In the genomic region with DNA sequence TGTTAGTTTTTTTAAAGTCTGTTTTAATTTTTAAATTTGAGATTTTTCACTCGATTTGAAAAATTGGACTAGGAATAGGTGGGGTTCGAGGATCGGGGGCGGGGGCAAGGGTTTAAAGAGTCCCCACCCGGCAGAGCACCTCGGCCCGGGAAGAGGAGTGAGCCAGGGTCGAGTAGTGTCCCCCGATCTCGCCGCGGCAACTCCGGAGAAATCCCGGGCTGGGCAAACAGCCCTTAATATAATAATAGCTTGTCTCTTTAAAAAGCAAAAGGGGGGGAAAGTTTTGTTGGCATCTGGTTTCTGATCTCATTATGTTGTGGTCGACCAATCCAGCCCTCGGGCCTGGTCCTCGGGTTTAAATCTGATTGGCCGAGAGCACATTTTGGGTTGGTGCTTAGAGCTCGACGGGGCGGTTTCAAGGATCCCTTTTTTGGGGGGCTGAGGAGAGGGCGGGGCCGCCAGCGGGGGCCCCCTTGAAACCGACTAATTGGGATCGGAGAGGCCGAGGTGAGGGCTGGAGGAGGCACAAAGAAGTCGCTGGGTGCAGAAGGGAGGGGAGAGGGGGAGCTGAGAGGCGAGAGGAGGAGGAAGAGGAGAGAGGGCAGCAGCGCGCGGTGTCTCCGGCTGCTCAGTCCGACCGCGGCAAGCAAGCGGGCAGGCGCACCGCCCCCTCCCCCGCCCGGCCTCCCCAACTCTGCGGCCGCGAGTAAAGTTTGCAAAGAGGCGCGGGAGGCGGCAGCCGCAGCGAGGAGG, we compare ENCODE assay signal across 1 cellular context.
TF ChIP-seq lines count a peak whose summit lies in the region.

A gene (plus strand): TSS at position 631 of the 753 bp plus-strand sequence. CDS start 205 bp downstream, outside the sequence.

TF ChIP-seq in HEK293, 187 proteins besides CTCF, POLR2A, EP300 and RAD21 (continued from another document and continues in another):
- TF ChIP-seq, protein P1, sequence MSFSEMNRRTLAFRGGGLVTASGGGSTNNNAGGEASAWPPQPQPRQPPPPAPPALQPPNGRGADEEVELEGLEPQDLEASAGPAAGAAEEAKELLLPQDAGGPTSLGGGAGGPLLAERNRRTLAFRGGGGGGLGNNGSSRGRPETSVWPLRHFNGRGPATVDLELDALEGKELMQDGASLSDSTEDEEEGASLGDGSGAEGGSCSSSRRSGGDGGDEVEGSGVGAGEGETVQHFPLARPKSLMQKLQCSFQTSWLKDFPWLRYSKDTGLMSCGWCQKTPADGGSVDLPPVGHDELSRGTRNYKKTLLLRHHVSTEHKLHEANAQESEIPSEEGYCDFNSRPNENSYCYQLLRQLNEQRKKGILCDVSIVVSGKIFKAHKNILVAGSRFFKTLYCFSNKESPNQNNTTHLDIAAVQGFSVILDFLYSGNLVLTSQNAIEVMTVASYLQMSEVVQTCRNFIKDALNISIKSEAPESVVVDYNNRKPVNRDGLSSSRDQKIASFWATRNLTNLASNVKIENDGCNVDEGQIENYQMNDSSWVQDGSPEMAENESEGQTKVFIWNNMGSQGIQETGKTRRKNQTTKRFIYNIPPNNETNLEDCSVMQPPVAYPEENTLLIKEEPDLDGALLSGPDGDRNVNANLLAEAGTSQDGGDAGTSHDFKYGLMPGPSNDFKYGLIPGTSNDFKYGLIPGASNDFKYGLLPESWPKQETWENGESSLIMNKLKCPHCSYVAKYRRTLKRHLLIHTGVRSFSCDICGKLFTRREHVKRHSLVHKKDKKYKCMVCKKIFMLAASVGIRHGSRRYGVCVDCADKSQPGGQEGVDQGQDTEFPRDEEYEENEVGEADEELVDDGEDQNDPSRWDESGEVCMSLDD (tag by site-specific recombination; IDR thresholded peaks at IDR 0.05), result peak; percentile 99
- TF ChIP-seq ZNF24 (tag by site-specific recombination; IDR thresholded peaks at IDR 0.05) (peak; percentile 68; the same call in 1 of the 2 replicates), ZNF10 (tag by site-specific recombination; IDR thresholded peaks at IDR 0.05) (no peak), ZNF354C (tag by site-specific recombination; IDR thresholded peaks at IDR 0.05; ENCODE audit: borderline replicate concordance, low read depth) (no peak), ZNF112 (tag by site-specific recombination; IDR thresholded peaks at IDR 0.05) (no peak), ZNF121 (tag by site-specific recombination; IDR thresholded peaks at IDR 0.05) (no peak; the same call in 1 of the 2 replicates), ZNF292 (tag by site-specific recombination; IDR thresholded peaks at IDR 0.05; ENCODE audit: borderline replicate concordance, low read depth) (no peak), ZNF501 (tag by site-specific recombination; IDR thresholded peaks at IDR 0.05) (no peak), OSR2 (tag by site-specific recombination; IDR thresholded peaks at IDR 0.05) (no peak), ZBTB20 (tag by site-specific recombination; IDR thresholded peaks at IDR 0.05) (peak; percentile 51; the same call in 1 of the 2 replicates), ZFP69B (tag by site-specific recombination; IDR thresholded peaks at IDR 0.05) (peak; percentile 62), ZNF514 (tag by site-specific recombination; IDR thresholded peaks at IDR 0.05) (no peak), IKZF3 (tag by site-specific recombination; IDR thresholded peaks at IDR 0.05) (no peak), ZNF707 (tag by site-specific recombination; IDR thresholded peaks at IDR 0.05) (no peak), ZNF626 (tag by site-specific recombination; IDR thresholded peaks at IDR 0.05) (no peak), ZNF266 (tag by site-specific recombination; IDR thresholded peaks at IDR 0.05; ENCODE audit: low read depth) (no peak), MZF1 (tag by site-specific recombination; IDR thresholded peaks at IDR 0.05; ENCODE audit: borderline replicate concordance) (peak; percentile 64; the same call in 1 of the 2 replicates), ZNF571 (tag by site-specific recombination; IDR thresholded peaks at IDR 0.05) (no peak), ZNF830 (tag by site-specific recombination; IDR thresholded peaks at IDR 0.05; ENCODE audit: low read depth) (no peak), TCF7L2 (IDR thresholded peaks at IDR 0.05; ENCODE audit: borderline replicate concordance, low read depth, low read length) (no peak), ZNF555 (tag by site-specific recombination; conservative IDR thresholded peaks at IDR 0.05) (no peak), OVOL3 (tag by site-specific recombination; IDR thresholded peaks at IDR 0.05) (0 out of 2 replicates have a peak, but pooled peaks have one; percentile 28), ZFP37 (tag by site-specific recombination; IDR thresholded peaks at IDR 0.05) (no peak), MYNN (tag by site-specific recombination; IDR thresholded peaks at IDR 0.05; ENCODE audit: borderline replicate concordance) (0 out of 2 replicates have a peak, but pooled peaks have one; percentile 29), KLF1 (tag by site-specific recombination; IDR thresholded peaks at IDR 0.05) (peak; percentile 85), ZNF394 (tag by site-specific recombination; IDR thresholded peaks at IDR 0.05; ENCODE audit: borderline replicate concordance) (peak; percentile 42; the same call in 1 of the 2 replicates), ZNF623 (tag by site-specific recombination; IDR thresholded peaks at IDR 0.05) (0 out of 2 replicates have a peak, but pooled peaks have one; percentile 30), ZNF239 (tag by site-specific recombination; IDR thresholded peaks at IDR 0.05) (no peak), ZXDB (tag by site-specific recombination; IDR thresholded peaks at IDR 0.05) (peak; percentile 80), KLF16 (tag by site-specific recombination; IDR thresholded peaks at IDR 0.05) (peak; percentile 94), MEIS1 (CRISPR knock-in tag; IDR thresholded peaks at IDR 0.05; ENCODE audit: borderline replicate concordance) (no peak), ZNF677 (tag by site-specific recombination; IDR thresholded peaks at IDR 0.05) (no peak), ZNF548 (tag by site-specific recombination; IDR thresholded peaks at IDR 0.05) (no peak), GLI4 (tag by site-specific recombination; IDR thresholded peaks at IDR 0.05) (no peak)
- TF ChIP-seq, protein P2, sequence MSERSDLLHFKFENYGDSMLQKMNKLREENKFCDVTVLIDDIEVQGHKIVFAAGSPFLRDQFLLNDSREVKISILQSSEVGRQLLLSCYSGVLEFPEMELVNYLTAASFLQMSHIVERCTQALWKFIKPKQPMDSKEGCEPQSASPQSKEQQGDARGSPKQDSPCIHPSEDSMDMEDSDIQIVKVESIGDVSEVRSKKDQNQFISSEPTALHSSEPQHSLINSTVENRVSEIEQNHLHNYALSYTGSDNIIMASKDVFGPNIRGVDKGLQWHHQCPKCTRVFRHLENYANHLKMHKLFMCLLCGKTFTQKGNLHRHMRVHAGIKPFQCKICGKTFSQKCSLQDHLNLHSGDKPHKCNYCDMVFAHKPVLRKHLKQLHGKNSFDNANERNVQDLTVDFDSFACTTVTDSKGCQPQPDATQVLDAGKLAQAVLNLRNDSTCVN (tag by site-specific recombination; optimal IDR thresholded peaks at IDR 0.05), result peak; percentile 52
- TF ChIP-seq, protein P3, sequence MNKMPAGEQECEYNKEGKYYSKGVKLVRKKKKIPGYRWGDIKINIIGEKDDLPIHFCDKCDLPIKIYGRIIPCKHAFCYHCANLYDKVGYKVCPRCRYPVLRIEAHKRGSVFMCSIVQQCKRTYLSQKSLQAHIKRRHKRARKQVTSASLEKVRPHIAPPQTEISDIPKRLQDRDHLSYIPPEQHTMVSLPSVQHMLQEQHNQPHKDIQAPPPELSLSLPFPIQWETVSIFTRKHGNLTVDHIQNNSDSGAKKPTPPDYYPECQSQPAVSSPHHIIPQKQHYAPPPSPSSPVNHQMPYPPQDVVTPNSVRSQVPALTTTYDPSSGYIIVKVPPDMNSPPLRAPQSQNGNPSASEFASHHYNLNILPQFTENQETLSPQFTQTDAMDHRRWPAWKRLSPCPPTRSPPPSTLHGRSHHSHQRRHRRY (tag by site-specific recombination; IDR thresholded peaks at IDR 0.05), result no peak
- TF ChIP-seq, protein P4, sequence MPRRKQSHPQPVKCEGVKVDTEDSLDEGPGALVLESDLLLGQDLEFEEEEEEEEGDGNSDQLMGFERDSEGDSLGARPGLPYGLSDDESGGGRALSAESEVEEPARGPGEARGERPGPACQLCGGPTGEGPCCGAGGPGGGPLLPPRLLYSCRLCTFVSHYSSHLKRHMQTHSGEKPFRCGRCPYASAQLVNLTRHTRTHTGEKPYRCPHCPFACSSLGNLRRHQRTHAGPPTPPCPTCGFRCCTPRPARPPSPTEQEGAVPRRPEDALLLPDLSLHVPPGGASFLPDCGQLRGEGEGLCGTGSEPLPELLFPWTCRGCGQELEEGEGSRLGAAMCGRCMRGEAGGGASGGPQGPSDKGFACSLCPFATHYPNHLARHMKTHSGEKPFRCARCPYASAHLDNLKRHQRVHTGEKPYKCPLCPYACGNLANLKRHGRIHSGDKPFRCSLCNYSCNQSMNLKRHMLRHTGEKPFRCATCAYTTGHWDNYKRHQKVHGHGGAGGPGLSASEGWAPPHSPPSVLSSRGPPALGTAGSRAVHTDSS (tag by site-specific recombination; IDR thresholded peaks at IDR 0.05), result peak; percentile 82
- TF ChIP-seq, protein P5, sequence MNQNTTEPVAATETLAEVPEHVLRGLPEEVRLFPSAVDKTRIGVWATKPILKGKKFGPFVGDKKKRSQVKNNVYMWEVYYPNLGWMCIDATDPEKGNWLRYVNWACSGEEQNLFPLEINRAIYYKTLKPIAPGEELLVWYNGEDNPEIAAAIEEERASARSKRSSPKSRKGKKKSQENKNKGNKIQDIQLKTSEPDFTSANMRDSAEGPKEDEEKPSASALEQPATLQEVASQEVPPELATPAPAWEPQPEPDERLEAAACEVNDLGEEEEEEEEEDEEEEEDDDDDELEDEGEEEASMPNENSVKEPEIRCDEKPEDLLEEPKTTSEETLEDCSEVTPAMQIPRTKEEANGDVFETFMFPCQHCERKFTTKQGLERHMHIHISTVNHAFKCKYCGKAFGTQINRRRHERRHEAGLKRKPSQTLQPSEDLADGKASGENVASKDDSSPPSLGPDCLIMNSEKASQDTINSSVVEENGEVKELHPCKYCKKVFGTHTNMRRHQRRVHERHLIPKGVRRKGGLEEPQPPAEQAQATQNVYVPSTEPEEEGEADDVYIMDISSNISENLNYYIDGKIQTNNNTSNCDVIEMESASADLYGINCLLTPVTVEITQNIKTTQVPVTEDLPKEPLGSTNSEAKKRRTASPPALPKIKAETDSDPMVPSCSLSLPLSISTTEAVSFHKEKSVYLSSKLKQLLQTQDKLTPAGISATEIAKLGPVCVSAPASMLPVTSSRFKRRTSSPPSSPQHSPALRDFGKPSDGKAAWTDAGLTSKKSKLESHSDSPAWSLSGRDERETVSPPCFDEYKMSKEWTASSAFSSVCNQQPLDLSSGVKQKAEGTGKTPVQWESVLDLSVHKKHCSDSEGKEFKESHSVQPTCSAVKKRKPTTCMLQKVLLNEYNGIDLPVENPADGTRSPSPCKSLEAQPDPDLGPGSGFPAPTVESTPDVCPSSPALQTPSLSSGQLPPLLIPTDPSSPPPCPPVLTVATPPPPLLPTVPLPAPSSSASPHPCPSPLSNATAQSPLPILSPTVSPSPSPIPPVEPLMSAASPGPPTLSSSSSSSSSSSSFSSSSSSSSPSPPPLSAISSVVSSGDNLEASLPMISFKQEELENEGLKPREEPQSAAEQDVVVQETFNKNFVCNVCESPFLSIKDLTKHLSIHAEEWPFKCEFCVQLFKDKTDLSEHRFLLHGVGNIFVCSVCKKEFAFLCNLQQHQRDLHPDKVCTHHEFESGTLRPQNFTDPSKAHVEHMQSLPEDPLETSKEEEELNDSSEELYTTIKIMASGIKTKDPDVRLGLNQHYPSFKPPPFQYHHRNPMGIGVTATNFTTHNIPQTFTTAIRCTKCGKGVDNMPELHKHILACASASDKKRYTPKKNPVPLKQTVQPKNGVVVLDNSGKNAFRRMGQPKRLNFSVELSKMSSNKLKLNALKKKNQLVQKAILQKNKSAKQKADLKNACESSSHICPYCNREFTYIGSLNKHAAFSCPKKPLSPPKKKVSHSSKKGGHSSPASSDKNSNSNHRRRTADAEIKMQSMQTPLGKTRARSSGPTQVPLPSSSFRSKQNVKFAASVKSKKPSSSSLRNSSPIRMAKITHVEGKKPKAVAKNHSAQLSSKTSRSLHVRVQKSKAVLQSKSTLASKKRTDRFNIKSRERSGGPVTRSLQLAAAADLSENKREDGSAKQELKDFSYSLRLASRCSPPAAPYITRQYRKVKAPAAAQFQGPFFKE (tag by site-specific recombination; IDR thresholded peaks at IDR 0.05; ENCODE audit: borderline replicate concordance), result no peak
- TF ChIP-seq, protein P6, sequence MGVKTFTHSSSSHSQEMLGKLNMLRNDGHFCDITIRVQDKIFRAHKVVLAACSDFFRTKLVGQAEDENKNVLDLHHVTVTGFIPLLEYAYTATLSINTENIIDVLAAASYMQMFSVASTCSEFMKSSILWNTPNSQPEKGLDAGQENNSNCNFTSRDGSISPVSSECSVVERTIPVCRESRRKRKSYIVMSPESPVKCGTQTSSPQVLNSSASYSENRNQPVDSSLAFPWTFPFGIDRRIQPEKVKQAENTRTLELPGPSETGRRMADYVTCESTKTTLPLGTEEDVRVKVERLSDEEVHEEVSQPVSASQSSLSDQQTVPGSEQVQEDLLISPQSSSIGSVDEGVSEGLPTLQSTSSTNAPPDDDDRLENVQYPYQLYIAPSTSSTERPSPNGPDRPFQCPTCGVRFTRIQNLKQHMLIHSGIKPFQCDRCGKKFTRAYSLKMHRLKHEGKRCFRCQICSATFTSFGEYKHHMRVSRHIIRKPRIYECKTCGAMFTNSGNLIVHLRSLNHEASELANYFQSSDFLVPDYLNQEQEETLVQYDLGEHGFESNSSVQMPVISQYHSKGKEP (tag by site-specific recombination; IDR thresholded peaks at IDR 0.05), result no peak
- TF ChIP-seq, protein P7, sequence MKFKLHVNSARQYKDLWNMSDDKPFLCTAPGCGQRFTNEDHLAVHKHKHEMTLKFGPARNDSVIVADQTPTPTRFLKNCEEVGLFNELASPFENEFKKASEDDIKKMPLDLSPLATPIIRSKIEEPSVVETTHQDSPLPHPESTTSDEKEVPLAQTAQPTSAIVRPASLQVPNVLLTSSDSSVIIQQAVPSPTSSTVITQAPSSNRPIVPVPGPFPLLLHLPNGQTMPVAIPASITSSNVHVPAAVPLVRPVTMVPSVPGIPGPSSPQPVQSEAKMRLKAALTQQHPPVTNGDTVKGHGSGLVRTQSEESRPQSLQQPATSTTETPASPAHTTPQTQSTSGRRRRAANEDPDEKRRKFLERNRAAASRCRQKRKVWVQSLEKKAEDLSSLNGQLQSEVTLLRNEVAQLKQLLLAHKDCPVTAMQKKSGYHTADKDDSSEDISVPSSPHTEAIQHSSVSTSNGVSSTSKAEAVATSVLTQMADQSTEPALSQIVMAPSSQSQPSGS (tag by site-specific recombination; IDR thresholded peaks at IDR 0.05; ENCODE audit: low read depth), result 0 out of 2 replicates have a peak, but pooled peaks have one; percentile 31
- TF ChIP-seq, protein P8, sequence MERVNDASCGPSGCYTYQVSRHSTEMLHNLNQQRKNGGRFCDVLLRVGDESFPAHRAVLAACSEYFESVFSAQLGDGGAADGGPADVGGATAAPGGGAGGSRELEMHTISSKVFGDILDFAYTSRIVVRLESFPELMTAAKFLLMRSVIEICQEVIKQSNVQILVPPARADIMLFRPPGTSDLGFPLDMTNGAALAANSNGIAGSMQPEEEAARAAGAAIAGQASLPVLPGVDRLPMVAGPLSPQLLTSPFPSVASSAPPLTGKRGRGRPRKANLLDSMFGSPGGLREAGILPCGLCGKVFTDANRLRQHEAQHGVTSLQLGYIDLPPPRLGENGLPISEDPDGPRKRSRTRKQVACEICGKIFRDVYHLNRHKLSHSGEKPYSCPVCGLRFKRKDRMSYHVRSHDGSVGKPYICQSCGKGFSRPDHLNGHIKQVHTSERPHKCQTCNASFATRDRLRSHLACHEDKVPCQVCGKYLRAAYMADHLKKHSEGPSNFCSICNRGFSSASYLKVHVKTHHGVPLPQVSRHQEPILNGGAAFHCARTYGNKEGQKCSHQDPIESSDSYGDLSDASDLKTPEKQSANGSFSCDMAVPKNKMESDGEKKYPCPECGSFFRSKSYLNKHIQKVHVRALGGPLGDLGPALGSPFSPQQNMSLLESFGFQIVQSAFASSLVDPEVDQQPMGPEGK (tag by site-specific recombination; IDR thresholded peaks at IDR 0.05), result peak; percentile 100
